In genomic region chr9:113381909-113382411, GRCh38 we compare ENCODE assay signal across 21 cellular contexts. TPM values are rescaled to one million over a fixed set of nuclear protein-coding genes. Genes with fewer than 3 reads are reported as not detected.
A peak's percentile ranks its signal among the peaks of the same experiment; 100 is the strongest.
DNase-seq lines count a peak whose midpoint lies in the region; ATAC-seq and TF ChIP-seq lines count a peak whose summit lies in the region.
"Had no signal": no experiment of that assay in that cellular context is flagged by ENCODE, and none has a peak within 500 bp of the region (broad histone marks: within the 10 kb centered on the region; RNA-seq: fewer than 3 reads in every experiment).

No MANE protein-coding gene starts in this region.

- POLR2A ChIA-PET in A673 (lab: Charles Lee; ENCODE audit: low non-redundant PET), result no interaction called here
- POLR2A ChIA-PET in naive thymus-derived CD8-positive, alpha-beta T cell (lab: Charles Lee), result no interaction called here

- H3K9me3 Mint-ChIP-seq in naive thymus-derived CD8-positive, alpha-beta T cell, result no peaks in the 10 kb centered on the region
- H3K9me3 Mint-ChIP-seq: CD8-positive, alpha-beta memory T cell; immature natural killer cell; T-cell had no signal

- no peak for TF ChIP-seq POLR2A in vagina (IDR thresholded peaks at IDR 0.05)

- TF ChIP-seq CTCF in vagina (IDR thresholded peaks at IDR 0.05) (no peak), A673 (conservative IDR thresholded peaks at IDR 0.05; ENCODE audit: low read depth, low read length) (no peak)

- no peak overlapping the region for H3K4me3 Mint-ChIP-seq in naive thymus-derived CD8-positive, alpha-beta T cell
- H3K4me3 Mint-ChIP-seq: immature natural killer cell, T-cell had no signal

- H3K27ac Mint-ChIP-seq in naive thymus-derived CD8-positive, alpha-beta T cell, result no peak overlapping the region
- H3K27ac Mint-ChIP-seq: immature natural killer cell, T-cell had no signal

- H3K27me3 Mint-ChIP-seq in naive thymus-derived CD8-positive, alpha-beta T cell, result no peaks in the 10 kb centered on the region
- H3K27me3 Mint-ChIP-seq: CD8-positive, alpha-beta memory T cell; T-cell had no signal

- peaks cover 0 to under 1% (median 0%) of the 10 kb centered on the region in 3 donors for H3K36me3 Mint-ChIP-seq in naive thymus-derived CD8-positive, alpha-beta T cell

- intact Hi-C loops in vagina (cut with DNase I), result no loop called here
- intact Hi-C loops in A673 (cut with micrococcal nuclease; ENCODE audit: unreplicated experiment), result no loop called here

- peak overlapping the region; percentile 34 to 41 for H3K9ac ChIP-seq in mucosa of rectum (ENCODE audit: low read depth in 1 of 2, low read length in 2 of 2)

- H3K4me3 ChIP-seq in mucosa of rectum (ENCODE audit: low read length in 2 of 2) (peak overlapping the region in 1 of 2 donors; percentile 56), vagina (no peak overlapping the region), A673 (ENCODE audit: low read depth, low read length, poor library complexity, severe bottlenecking) (no peak overlapping the region)
- H3K4me3 ChIP-seq: A549, MG63, tibial nerve had no signal

- ATAC-seq in naive thymus-derived CD8-positive, alpha-beta T cell, result no peak
- ATAC-seq: A549, T-cell had no signal

- peak; percentile 73 for DNase-seq in SIG-M5 treated with dmso at 0.1 percent for 504 hours (lab: John Stamatoyannopoulos, UW; ENCODE audit: unreplicated experiment)
- no peak for DNase-seq in SIG-M5 (lab: John Stamatoyannopoulos, UW)
- peak; percentile 43 for DNase-seq in epithelial cell of prostate (ENCODE audit: low read depth, low spot score)
- DNase-seq in vagina (ENCODE audit: extremely low spot score in 2 of 2), result no peak
- no peak for DNase-seq in A673 (ENCODE audit: low spot score)
- DNase-seq in naive thymus-derived CD8-positive, alpha-beta T cell, result no peak
- no peak for DNase-seq in NCI-H226
- DNase-seq: activated CD4-positive, alpha-beta T cell treated with anti-CD3 and anti-CD28 coated beads for 1 hour; activated T-cell treated with anti-CD3 and anti-CD28 coated beads for 4 hours; CD8-positive, alpha-beta memory T cell; central memory CD4-positive, alpha-beta T cell; GF-D8; immature natural killer cell; MG63; NCI-H2171; retina; stimulated activated CD4-positive, alpha-beta T cell treated with anti-CD3 and anti-CD28 coated beads, Interleukin-2, amount 100 ng/mL, for 48 hours; T-cell had no signal

- H3K9me3 ChIP-seq in mucosa of rectum (ENCODE audit: control insufficient read depth in 2 of 2, low read length in 2 of 2), result no peaks in the 10 kb centered on the region
- no peaks in the 10 kb centered on the region for H3K9me3 ChIP-seq in vagina
- H3K9me3 ChIP-seq in A673 (ENCODE audit: low read depth, low read length, poor library complexity, severe bottlenecking), result no peaks in the 10 kb centered on the region
- H3K9me3 ChIP-seq: A549, MG63, tibial nerve had no signal

- H3K4me1 ChIP-seq in mucosa of rectum (ENCODE audit: control insufficient read depth in 2 of 2, insufficient read depth in 2 of 2, low read length in 2 of 2), result peaks cover 18 to 45% of the 10 kb centered on the region in 2 donors
- peaks cover 9% of the 10 kb centered on the region for H3K4me1 ChIP-seq in vagina
- no peaks in the 10 kb centered on the region for H3K4me1 ChIP-seq in A673 (ENCODE audit: insufficient read depth, low read length, poor library complexity, severe bottlenecking)
- H3K4me1 ChIP-seq: tibial nerve had no signal

- BruUV-seq in A673 (replicated peaks; lab: Mats Ljungman, UMichigan), result no TSS peak

- H3K27me3 ChIP-seq in mucosa of rectum (ENCODE audit: control insufficient read depth in 2 of 2, insufficient read depth in 2 of 2, low read length in 2 of 2) (no peaks in the 10 kb centered on the region), vagina (no peaks in the 10 kb centered on the region), A673 (replicated peaks; ENCODE audit: insufficient read depth, low read depth, low read length, poor library complexity) (no peaks in the 10 kb centered on the region)
- H3K27me3 ChIP-seq: MG63, tibial nerve had no signal

- CTCF ChIA-PET in A673 (lab: Charles Lee), result no interaction called here

- peaks cover 0 to 4% (median 0%) of the 10 kb centered on the region in 4 donors for H3K4me1 Mint-ChIP-seq in naive thymus-derived CD8-positive, alpha-beta T cell

- H3K36me3 ChIP-seq in mucosa of rectum (ENCODE audit: control insufficient read depth in 2 of 2, insufficient read depth in 2 of 2, low read length in 2 of 2) (peaks cover 0 to 5% of the 10 kb centered on the region in 2 donors), vagina (no peaks in the 10 kb centered on the region), A673 (ENCODE audit: insufficient read depth, low read length, poor library complexity, severe bottlenecking) (no peaks in the 10 kb centered on the region)
- H3K36me3 ChIP-seq: MG63 had no signal

- H3K27ac ChIP-seq in epithelial cell of prostate (peak overlapping the region; percentile 42), mucosa of rectum (ENCODE audit: low read depth in 2 of 2, low read length in 2 of 2) (peak overlapping the region; percentile 89 to 90), vagina (peak overlapping the region; percentile 69), A673 (ENCODE audit: low read depth, low read length, poor library complexity, severe bottlenecking) (no peak overlapping the region)
- H3K27ac ChIP-seq: A549, tibial nerve had no signal

RNA-seq across cellular contexts. Expression of gene HDHD3, which starts 5.2 kb away (rescaled TPM):
- total RNA-seq in vagina (31.7 TPM), A673 (2021) (9.2 and 9.4 TPM in 2 replicates)
- total RNA-seq in naive thymus-derived CD8-positive, alpha-beta T cell, result 10 to 100 TPM; 26.2 to 26.5 TPM
- polyA plus RNA-seq in naive thymus-derived CD8-positive, alpha-beta T cell, result 10 to 100 TPM; 24.1 to 45.2 (median 35.1) TPM

RNA-seq across cellular contexts. Expression of gene ALAD, which starts 19.1 kb away (rescaled TPM):
- total RNA-seq in vagina (29.5 TPM), A673 (2021) (18.9 and 20.9 TPM in 2 replicates)
- 10 to 100 TPM; 45.7 to 47.1 TPM for total RNA-seq in naive thymus-derived CD8-positive, alpha-beta T cell
- polyA plus RNA-seq in naive thymus-derived CD8-positive, alpha-beta T cell, result 10 to 100 TPM; 19.2 to 29.4 (median 21.2) TPM

RNA-seq across cellular contexts. Expression of gene POLE3, which starts 28.5 kb away (rescaled TPM):
- total RNA-seq in vagina (17.4 TPM), A673 (2021) (98.1 and 109 TPM in 2 replicates)
- total RNA-seq in naive thymus-derived CD8-positive, alpha-beta T cell, result 10 to 100 TPM; 59.5 to 64.2 TPM
- polyA plus RNA-seq in naive thymus-derived CD8-positive, alpha-beta T cell, result 100 to 1,000 TPM; 116 to 138 (median 125) TPM

RNA-seq across cellular contexts. Expression of gene C9orf43, which starts 28.6 kb away (rescaled TPM):
- not detected for total RNA-seq in vagina
- 0.81 and 1.5 TPM in 2 replicates for total RNA-seq in A673 (2021)
- 1 to 10 TPM; 1.1 to 1.2 TPM for total RNA-seq in naive thymus-derived CD8-positive, alpha-beta T cell
- under 1 TPM in 2 of 3 donors, not detected in 1; 0.55 to 0.81 TPM for polyA plus RNA-seq in naive thymus-derived CD8-positive, alpha-beta T cell

RNA-seq across cellular contexts. Expression of gene BSPRY, which starts 32.6 kb away (rescaled TPM):
- 3.9 TPM for total RNA-seq in vagina
- not detected in 2 replicates for total RNA-seq in A673 (2021)
- total RNA-seq in naive thymus-derived CD8-positive, alpha-beta T cell, result under 1 TPM in 1 of 2 experiments, not detected in 1; 0.36 TPM
- 1 to 10 TPM in 2 of 3 donors, under 1 TPM in 1; 0.52 to 1.3 (median 1.2) TPM for polyA plus RNA-seq in naive thymus-derived CD8-positive, alpha-beta T cell

Comparison
In these comparisons a context has a peak if more than half of its experiments do, and no peak if none do; other contexts are left out.
1. DNase-seq: peak in SIG-M5 treated with dmso at 0.1 percent for 504 hours (single experiment) and epithelial cell of prostate (single experiment); none in SIG-M5 (single experiment), vagina (0 of 2), A673 (single experiment), naive thymus-derived CD8-positive, alpha-beta T cell (0 of 10) and NCI-H226 (single experiment).